Comparison of ENCODE assay signal across 22 cellular contexts in the genomic region with DNA sequence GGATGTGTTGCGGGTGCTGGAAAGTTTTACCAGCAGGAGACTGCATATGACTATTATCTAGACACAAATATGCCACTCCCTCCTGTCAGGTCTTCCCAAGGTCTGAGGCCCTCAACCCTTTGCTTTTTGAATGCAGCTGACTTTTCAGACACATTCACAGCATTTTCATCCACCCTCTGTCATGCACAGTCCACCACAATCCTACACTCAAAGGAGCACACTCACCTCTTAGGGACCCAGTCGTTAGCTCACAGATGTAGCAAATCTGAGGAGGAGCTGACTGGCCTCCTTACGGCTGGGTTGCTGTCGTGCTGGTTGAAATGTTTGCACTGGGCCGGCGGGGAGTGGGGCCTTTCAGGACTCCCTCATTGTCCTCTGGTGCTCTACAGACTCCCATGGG.
DNase-seq lines count a peak whose midpoint lies in the region; FAIRE-seq and TF ChIP-seq lines count a peak whose summit lies in the region.
"Had no signal": no experiment of that assay in that cellular context is flagged by ENCODE, and none has a peak within 500 bp of the region (broad histone marks: within the 10 kb centered on the region; RNA-seq: fewer than 3 reads in every experiment).

No MANE protein-coding gene starts in this region.

- H2BK120ac ChIP-seq in neuronal stem cell (ENCODE audit: low read depth, low read length), result no peak overlapping the region

- H2BK12ac ChIP-seq in neuronal stem cell (ENCODE audit: low read length), result no peak overlapping the region

- no peaks in the 10 kb centered on the region for H3K36me3 Mint-ChIP-seq in astrocyte (ENCODE audit: low read depth, unreplicated experiment)
- H3K36me3 Mint-ChIP-seq: CD8-positive, alpha-beta T cell had no signal

- no peaks in the 10 kb centered on the region for H3K27me3 ChIP-seq in astrocyte (ENCODE audit: insufficient read depth, low read length)
- H3K27me3 ChIP-seq in neuronal stem cell (ENCODE audit: control insufficient read depth in 3 of 3, insufficient read depth in 3 of 3, low read depth in 1 of 3, low read length in 3 of 3), result no peaks in the 10 kb centered on the region
- H3K27me3 ChIP-seq: BLaER1 treated with 17β-estradiol and CSF1 and Interleukin-3, amounts not matched to agents 10 nM and 100 nM had no signal

- H3K9ac ChIP-seq in astrocyte (ENCODE audit: low read length) (no peak overlapping the region), neuronal stem cell (ENCODE audit: low read depth, low read length, poor library complexity) (no peak overlapping the region)
- H3K9ac ChIP-seq: BLaER1 treated with 17β-estradiol and CSF1 and Interleukin-3, amounts not matched to agents 10 nM and 100 nM had no signal

- no peak overlapping the region for H3K18ac ChIP-seq in neuronal stem cell (ENCODE audit: low read length)

- no peak overlapping the region for H3K4me3 ChIP-seq in astrocyte (ENCODE audit: insufficient read depth, low read depth, low read length)
- no peak overlapping the region for H3K4me3 ChIP-seq in neuronal stem cell (ENCODE audit: low read length in 2 of 2)
- H3K4me3 ChIP-seq: A549; BLaER1 treated with 17β-estradiol and CSF1 and Interleukin-3, amounts not matched to agents 10 nM and 100 nM had no signal

- no peak overlapping the region for H3K14ac ChIP-seq in neuronal stem cell (ENCODE audit: low read length)

- no peak overlapping the region for H2BK5ac ChIP-seq in neuronal stem cell (ENCODE audit: low read length)

- H3K4me3 Mint-ChIP-seq in astrocyte (ENCODE audit: unreplicated experiment), result no peak overlapping the region
- H3K4me3 Mint-ChIP-seq: B cell; CD4-positive, alpha-beta T cell; CD8-positive, alpha-beta T cell had no signal

- no peak overlapping the region for H2AK5ac ChIP-seq in neuronal stem cell (ENCODE audit: low read depth, low read length)

- H3K79me1 ChIP-seq in neuronal stem cell (ENCODE audit: low read depth, low read length), result no peaks in the 10 kb centered on the region

- no peak overlapping the region for H3K27ac ChIP-seq in astrocyte (ENCODE audit: low read depth, low read length)
- no peak overlapping the region for H3K27ac ChIP-seq in neuronal stem cell (replicated peaks; ENCODE audit: low read length)
- H3K27ac ChIP-seq: 22Rv1; A549; BLaER1 treated with 17β-estradiol and CSF1 and Interleukin-3, amounts not matched to agents 10 nM and 100 nM; C4-2B had no signal

- no peaks in the 10 kb centered on the region for H3K9me3 ChIP-seq in astrocyte (ENCODE audit: insufficient read depth, low read depth, low read length)
- no peaks in the 10 kb centered on the region for H3K9me3 ChIP-seq in neuronal stem cell (replicated peaks in 1 of 2; ENCODE audit: control insufficient read depth in 2 of 2, insufficient read depth in 1 of 2, low read depth in 1 of 2, low read length in 2 of 2)
- H3K9me3 ChIP-seq: A549, Caco-2 had no signal

- H3K36me3 ChIP-seq in astrocyte (ENCODE audit: insufficient read depth, low read length) (no peaks in the 10 kb centered on the region), neuronal stem cell (replicated peaks in 1 of 2; ENCODE audit: control insufficient read depth in 2 of 2, insufficient read depth in 2 of 2, low read length in 2 of 2) (no peaks in the 10 kb centered on the region)
- H3K36me3 ChIP-seq: BLaER1 treated with 17β-estradiol and CSF1 and Interleukin-3, amounts not matched to agents 10 nM and 100 nM had no signal

- H3K27me3 Mint-ChIP-seq in astrocyte (ENCODE audit: low read depth, unreplicated experiment), result peaks cover 4% of the 10 kb centered on the region
- H3K27me3 Mint-ChIP-seq: B cell; CD4-positive, alpha-beta T cell had no signal

- H2AFZ ChIP-seq in astrocyte (ENCODE audit: low read depth, low read length), result no peak overlapping the region
- H2AFZ ChIP-seq in neuronal stem cell (ENCODE audit: low read length), result peak overlapping the region; percentile 41

- H2BK15ac ChIP-seq in neuronal stem cell (ENCODE audit: low read length), result no peak overlapping the region

- H3K4ac ChIP-seq in neuronal stem cell (ENCODE audit: low read length), result no peak overlapping the region

- DNase-seq in H54 (ENCODE audit: insufficient read length, low spot score) (no peak), astrocyte (ENCODE audit: low read depth) (peak; percentile 45), neuronal stem cell (ENCODE audit: low spot score) (no peak), SIG-M5 (lab: John Stamatoyannopoulos, UW) (no peak), NCI-H1436 (lab: John Stamatoyannopoulos, UW) (no peak), HT-29 (ENCODE audit: low spot score) (no peak)
- DNase-seq: AML-193; Caco-2; Calu3; CD4-positive, alpha-beta T cell; CD8-positive, alpha-beta T cell; DMS79 treated with DMSO at 0.1 percent for 48 hours; GF-D8 had no signal

- FAIRE-seq in H54 (lab: Jason Lieb, UNC), result peak; percentile 41
- FAIRE-seq in astrocyte (lab: Jason Lieb, UNC), result no peak
- FAIRE-seq: A549, D721Med, G401.6, GM12891, GM19239 had no signal

- no CpG with 5 or more reads among the region's 6 CpGs for WGBS in neuronal stem cell (ENCODE audit: extremely low coverage in 2 of 2, insufficient read length in 2 of 2, insufficient replicate concordance in 1 of 2), 2 donors

- no peaks in the 10 kb centered on the region for H3K79me2 ChIP-seq in astrocyte (ENCODE audit: insufficient read depth, low read length)

- H3K4me1 ChIP-seq in astrocyte (ENCODE audit: insufficient read depth, low read length), result no peaks in the 10 kb centered on the region
- H3K4me1 ChIP-seq in neuronal stem cell (ENCODE audit: control insufficient read depth in 2 of 2, insufficient read depth in 1 of 2, low read depth in 1 of 2, low read length in 2 of 2), result peaks cover 0 to 3% of the 10 kb centered on the region in 2 donors
- H3K4me1 ChIP-seq: BLaER1 treated with 17β-estradiol and CSF1 and Interleukin-3, amounts not matched to agents 10 nM and 100 nM had no signal

- TF ChIP-seq POLR2A in H54 (IDR thresholded peaks at IDR 0.05; ENCODE audit: low read depth, low read length), result no peak

- no peak overlapping the region for H3K4me2 ChIP-seq in astrocyte (ENCODE audit: low read length)
- H3K4me2 ChIP-seq in neuronal stem cell (ENCODE audit: insufficient read depth, low read length, poor library complexity, severe bottlenecking), result no peak overlapping the region
- H3K4me2 ChIP-seq: A549; BLaER1 treated with 17β-estradiol and CSF1 and Interleukin-3, amounts not matched to agents 10 nM and 100 nM had no signal

- no peak overlapping the region for H4K8ac ChIP-seq in neuronal stem cell (ENCODE audit: low read depth, low read length)

- H3K4me1 Mint-ChIP-seq in astrocyte (ENCODE audit: low read depth, unreplicated experiment), result no peaks in the 10 kb centered on the region
- H3K4me1 Mint-ChIP-seq: B cell had no signal

- H3K23ac ChIP-seq in neuronal stem cell (ENCODE audit: low read depth, low read length, poor library complexity), result no peak overlapping the region

- no peak overlapping the region for H3K27ac Mint-ChIP-seq in astrocyte (ENCODE audit: unreplicated experiment)
- H3K27ac Mint-ChIP-seq: B cell; CD4-positive, alpha-beta T cell; CD8-positive, alpha-beta T cell had no signal

- H4K20me1 ChIP-seq in astrocyte (ENCODE audit: insufficient read depth, low read length), result no peaks in the 10 kb centered on the region
- H4K20me1 ChIP-seq: BLaER1 treated with 17β-estradiol and CSF1 and Interleukin-3, amounts not matched to agents 10 nM and 100 nM had no signal

- peaks cover 2% of the 10 kb centered on the region for H3K9me3 Mint-ChIP-seq in astrocyte (ENCODE audit: unreplicated experiment)
- H3K9me3 Mint-ChIP-seq: CD4-positive, alpha-beta T cell; CD8-positive, alpha-beta T cell had no signal

- no peak overlapping the region for H4K91ac ChIP-seq in neuronal stem cell (ENCODE audit: low read depth, low read length, poor library complexity)

- TF ChIP-seq CTCF in astrocyte (IDR thresholded peaks at IDR 0.05; ENCODE audit: insufficient read depth, low read depth, low read length), result no peak
